Comparison of ENCODE assay signal across 1 cellular context in genomic region chr1:94228640-94229375, GRCh38.
TF ChIP-seq lines count a peak whose summit lies in the region.

No MANE protein-coding gene starts in this region.

TF ChIP-seq in HCT116, 20 proteins besides CTCF, POLR2A, EP300 and RAD21:
- TF ChIP-seq ZNF274 (IDR thresholded peaks at IDR 0.05; ENCODE audit: low read depth, low read length), result no peak
- no peak for TF ChIP-seq EGR1 (IDR thresholded peaks at IDR 0.05; ENCODE audit: low read depth)
- TF ChIP-seq SRF (IDR thresholded peaks at IDR 0.05; ENCODE audit: low read depth), result no peak
- no peak for TF ChIP-seq ELF1 (IDR thresholded peaks at IDR 0.05; ENCODE audit: borderline replicate concordance, low read depth)
- TF ChIP-seq ZBTB33 (IDR thresholded peaks at IDR 0.05; ENCODE audit: extremely low read depth, insufficient replicate concordance, low read length), result no peak
- TF ChIP-seq CBX3 (IDR thresholded peaks at IDR 0.05; ENCODE audit: low read depth), result no peak
- TF ChIP-seq ATF3 (IDR thresholded peaks at IDR 0.05), result no peak
- TF ChIP-seq YY1 (IDR thresholded peaks at IDR 0.05; ENCODE audit: extremely low read depth, insufficient replicate concordance, low read depth, low read length), result no peak
- no peak for TF ChIP-seq ZFX (IDR thresholded peaks at IDR 0.05)
- TF ChIP-seq SP1 (IDR thresholded peaks at IDR 0.05; ENCODE audit: low read depth), result no peak
- TF ChIP-seq TCF7L2 (IDR thresholded peaks at IDR 0.05; ENCODE audit: borderline replicate concordance, extremely low read depth, insufficient read depth, insufficient read length), result no peak
- TF ChIP-seq, protein P1, sequence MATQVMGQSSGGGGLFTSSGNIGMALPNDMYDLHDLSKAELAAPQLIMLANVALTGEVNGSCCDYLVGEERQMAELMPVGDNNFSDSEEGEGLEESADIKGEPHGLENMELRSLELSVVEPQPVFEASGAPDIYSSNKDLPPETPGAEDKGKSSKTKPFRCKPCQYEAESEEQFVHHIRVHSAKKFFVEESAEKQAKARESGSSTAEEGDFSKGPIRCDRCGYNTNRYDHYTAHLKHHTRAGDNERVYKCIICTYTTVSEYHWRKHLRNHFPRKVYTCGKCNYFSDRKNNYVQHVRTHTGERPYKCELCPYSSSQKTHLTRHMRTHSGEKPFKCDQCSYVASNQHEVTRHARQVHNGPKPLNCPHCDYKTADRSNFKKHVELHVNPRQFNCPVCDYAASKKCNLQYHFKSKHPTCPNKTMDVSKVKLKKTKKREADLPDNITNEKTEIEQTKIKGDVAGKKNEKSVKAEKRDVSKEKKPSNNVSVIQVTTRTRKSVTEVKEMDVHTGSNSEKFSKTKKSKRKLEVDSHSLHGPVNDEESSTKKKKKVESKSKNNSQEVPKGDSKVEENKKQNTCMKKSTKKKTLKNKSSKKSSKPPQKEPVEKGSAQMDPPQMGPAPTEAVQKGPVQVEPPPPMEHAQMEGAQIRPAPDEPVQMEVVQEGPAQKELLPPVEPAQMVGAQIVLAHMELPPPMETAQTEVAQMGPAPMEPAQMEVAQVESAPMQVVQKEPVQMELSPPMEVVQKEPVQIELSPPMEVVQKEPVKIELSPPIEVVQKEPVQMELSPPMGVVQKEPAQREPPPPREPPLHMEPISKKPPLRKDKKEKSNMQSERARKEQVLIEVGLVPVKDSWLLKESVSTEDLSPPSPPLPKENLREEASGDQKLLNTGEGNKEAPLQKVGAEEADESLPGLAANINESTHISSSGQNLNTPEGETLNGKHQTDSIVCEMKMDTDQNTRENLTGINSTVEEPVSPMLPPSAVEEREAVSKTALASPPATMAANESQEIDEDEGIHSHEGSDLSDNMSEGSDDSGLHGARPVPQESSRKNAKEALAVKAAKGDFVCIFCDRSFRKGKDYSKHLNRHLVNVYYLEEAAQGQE (IDR thresholded peaks at IDR 0.05; ENCODE audit: low read depth), result no peak
- no peak for TF ChIP-seq EZH2 (IDR thresholded peaks at IDR 0.05)
